ENCODE assay signal across 17 cellular contexts in the genomic region with DNA sequence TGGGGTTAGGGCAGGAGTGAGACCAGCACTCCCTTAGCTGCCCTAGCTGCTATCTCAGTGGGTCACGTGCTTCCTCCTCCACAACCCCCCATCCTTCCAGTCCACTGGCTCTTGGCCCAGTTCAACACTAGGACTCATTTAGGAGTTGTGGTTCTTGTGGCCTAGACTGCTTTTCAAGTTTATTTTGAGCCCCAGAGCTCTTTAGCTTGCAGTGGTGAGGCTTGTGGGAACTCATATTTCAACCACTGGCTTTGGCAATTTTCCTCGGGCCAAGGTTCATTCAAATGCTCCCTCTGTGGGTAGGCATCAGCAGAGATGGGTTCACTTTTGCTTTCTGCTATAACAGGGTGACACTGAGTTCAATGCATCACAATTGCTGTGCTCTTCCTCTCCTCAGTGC.
DNase-seq lines count a peak whose midpoint lies in the region; TF ChIP-seq lines count a peak whose summit lies in the region.
"Had no signal": no experiment of that assay in that cellular context is flagged by ENCODE, and none has a peak within 500 bp of the region (broad histone marks: within the 10 kb centered on the region; RNA-seq: fewer than 3 reads in every experiment).

No MANE protein-coding gene starts in this region.

- H3K4me1 Mint-ChIP-seq in glutamatergic neuron (ENCODE audit: low read depth, unreplicated experiment), result no peaks in the 10 kb centered on the region
- H3K4me1 Mint-ChIP-seq: activated naive CD8-positive, alpha-beta T cell treated with anti-CD3 and anti-CD28 coated beads, Interleukin-2, amount 10 ng/mL, durations not matched to agents 7 days and 5 days; neural crest cell had no signal

- H3K9ac ChIP-seq in Karpas-422 (ENCODE audit: low read length), result no peak overlapping the region

- no peaks in the 10 kb centered on the region for H3K36me3 Mint-ChIP-seq in glutamatergic neuron (ENCODE audit: unreplicated experiment)
- H3K36me3 Mint-ChIP-seq: activated naive CD8-positive, alpha-beta T cell treated with anti-CD3 and anti-CD28 coated beads, Interleukin-2, amount 10 ng/mL, durations not matched to agents 7 days and 5 days had no signal

- H3K27ac ChIP-seq in Karpas-422 (ENCODE audit: low read length) (no peak overlapping the region), substantia nigra (ENCODE audit: low read depth, low read length, poor library complexity, severe bottlenecking) (no peak overlapping the region)
- H3K27ac ChIP-seq: colonic mucosa had no signal

- TF ChIP-seq CTCF in AG10803 (conservative IDR thresholded peaks at IDR 0.05; ENCODE audit: low read length) (no peak), glutamatergic neuron (IDR thresholded peaks at IDR 0.05; ENCODE audit: partially characterized antibody, unreplicated experiment) (no peak)

- H3K79me2 ChIP-seq in Karpas-422 (ENCODE audit: low read length), result no peaks in the 10 kb centered on the region

- no peak overlapping the region for H3K4me3 Mint-ChIP-seq in glutamatergic neuron (ENCODE audit: unreplicated experiment)
- H3K4me3 Mint-ChIP-seq: activated naive CD8-positive, alpha-beta T cell treated with anti-CD3 and anti-CD28 coated beads, Interleukin-2, amount 10 ng/mL, durations not matched to agents 7 days and 5 days; neural crest cell had no signal

- H3K4me1 ChIP-seq in Karpas-422 (ENCODE audit: low read length), result no peaks in the 10 kb centered on the region
- H3K4me1 ChIP-seq: Caco-2, colonic mucosa had no signal

- no peak overlapping the region for H3K27ac Mint-ChIP-seq in glutamatergic neuron (ENCODE audit: unreplicated experiment)
- H3K27ac Mint-ChIP-seq: activated naive CD8-positive, alpha-beta T cell treated with anti-CD3 and anti-CD28 coated beads, Interleukin-2, amount 10 ng/mL, durations not matched to agents 7 days and 5 days had no signal

- H3K4me3 ChIP-seq in AG10803 (ENCODE audit: low read length), result no peak overlapping the region
- no peak overlapping the region for H3K4me3 ChIP-seq in Karpas-422 (ENCODE audit: low read length)
- H3K4me3 ChIP-seq: colonic mucosa, lung had no signal

- no peaks in the 10 kb centered on the region for H3K27me3 Mint-ChIP-seq in glutamatergic neuron (ENCODE audit: unreplicated experiment)
- H3K27me3 Mint-ChIP-seq: activated naive CD8-positive, alpha-beta T cell treated with anti-CD3 and anti-CD28 coated beads, Interleukin-2, amount 10 ng/mL, durations not matched to agents 7 days and 5 days had no signal

- H3K9me3 Mint-ChIP-seq in glutamatergic neuron (ENCODE audit: unreplicated experiment), result peaks cover 1% of the 10 kb centered on the region

- H3K9me3 ChIP-seq in Karpas-422 (ENCODE audit: low read length), result peaks cover 8% of the 10 kb centered on the region; the same call in 1 of the 2 replicates
- H3K9me3 ChIP-seq: Caco-2, colonic mucosa had no signal

- H3K4me2 ChIP-seq in Karpas-422 (ENCODE audit: low read depth, low read length, poor library complexity, severe bottlenecking), result no peak overlapping the region

- H4K20me1 ChIP-seq in Karpas-422 (ENCODE audit: insufficient read depth, low read depth, low read length), result no peaks in the 10 kb centered on the region

- peak overlapping the region; percentile 79; the same call in 1 of the 2 replicates for H2AFZ ChIP-seq in Karpas-422 (ENCODE audit: low read length)

- H3K36me3 ChIP-seq in Karpas-422 (ENCODE audit: insufficient read depth, low read length), result peaks cover 2% of the 10 kb centered on the region; the same call in 1 of the 2 replicates
- H3K36me3 ChIP-seq: colonic mucosa had no signal

- no peaks in the 10 kb centered on the region for H3K9me2 ChIP-seq in Karpas-422 (replicated peaks; ENCODE audit: insufficient read depth, low read length)

- DNase-seq in AG10803 (ENCODE audit: low read depth) (peak; percentile 0), Karpas-422 (no peak), SW480 (ENCODE audit: low spot score) (peak; percentile 38), glomerular visceral epithelial cell (ENCODE audit: extremely low spot score) (peak; percentile 95), substantia nigra (lab: John Stamatoyannopoulos, UW) (no peak), NCI-H1436 treated with DMSO at 0.1 percent for 48 hours (lab: John Stamatoyannopoulos, UW) (no peak), DMS 273 (lab: John Stamatoyannopoulos, UW; ENCODE audit: unreplicated experiment) (no peak), glutamatergic neuron (no peak)
- DNase-seq: activated CD4-positive, alpha-beta T cell treated with anti-CD3 and anti-CD28 coated beads for 48 hours; activated naive CD8-positive, alpha-beta T cell treated with anti-CD3 and anti-CD28 coated beads, Interleukin-2, amount 10 ng/mL, durations not matched to agents 7 days and 5 days; Caco-2; colonic mucosa; erythroblast; NCI-H1105; T-helper 2 cell had no signal

- H3K27me3 ChIP-seq in Karpas-422 (ENCODE audit: low read length), result no peaks in the 10 kb centered on the region
- H3K27me3 ChIP-seq: colonic mucosa had no signal

Comparison
In these comparisons a context has a peak if more than half of its experiments do, and no peak if none do; other contexts are left out.
1. DNase-seq: peak in AG10803 (single experiment), SW480 (single experiment) and glomerular visceral epithelial cell (single experiment); none in Karpas-422 (single experiment), substantia nigra (0 of 49), NCI-H1436 treated with DMSO at 0.1 percent for 48 hours (single experiment), DMS 273 (single experiment) and glutamatergic neuron (single experiment).